8 cellular contexts compared by ENCODE assay signal in the genomic region with DNA sequence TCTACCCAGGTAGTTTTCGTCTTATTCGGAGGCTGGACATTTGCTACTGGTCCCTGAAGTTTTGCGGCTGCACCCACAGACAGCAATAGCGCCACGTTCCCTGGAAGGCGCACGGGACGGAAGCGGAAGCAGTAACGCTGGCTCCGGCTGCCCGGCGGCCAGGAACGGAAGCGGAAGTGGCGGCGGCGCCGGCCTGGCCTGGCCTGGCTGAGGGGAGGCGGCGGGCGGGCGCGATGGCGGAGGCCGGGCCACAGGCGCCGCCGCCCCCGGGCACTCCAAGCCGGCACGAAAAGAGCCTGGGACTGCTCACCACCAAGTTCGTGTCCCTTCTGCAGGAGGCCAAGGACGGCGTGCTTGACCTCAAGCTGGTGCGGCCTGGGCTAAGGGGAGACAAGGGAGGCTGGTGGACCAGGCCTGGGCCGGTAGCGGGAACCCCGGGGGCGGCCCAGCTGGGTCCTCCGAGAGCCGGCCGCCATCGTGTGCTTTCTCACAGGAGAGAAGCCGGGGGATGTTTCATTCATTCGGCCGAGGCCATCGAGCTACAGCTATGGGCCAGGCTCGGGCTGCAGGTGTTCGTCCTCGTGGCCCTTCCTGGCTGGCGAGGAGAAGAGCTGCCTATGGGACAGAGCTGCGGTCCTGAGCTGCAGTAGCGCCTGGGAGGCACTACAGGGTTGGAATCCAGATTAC. TPM values are rescaled to one million over a fixed set of nuclear protein-coding genes. Genes with fewer than 3 reads are reported as not detected.
A peak's percentile ranks its signal among the peaks of the same experiment; 100 is the strongest.
DNase-seq lines count a peak whose midpoint lies in the region; ATAC-seq and TF ChIP-seq lines count a peak whose summit lies in the region.

A gene with protein sequence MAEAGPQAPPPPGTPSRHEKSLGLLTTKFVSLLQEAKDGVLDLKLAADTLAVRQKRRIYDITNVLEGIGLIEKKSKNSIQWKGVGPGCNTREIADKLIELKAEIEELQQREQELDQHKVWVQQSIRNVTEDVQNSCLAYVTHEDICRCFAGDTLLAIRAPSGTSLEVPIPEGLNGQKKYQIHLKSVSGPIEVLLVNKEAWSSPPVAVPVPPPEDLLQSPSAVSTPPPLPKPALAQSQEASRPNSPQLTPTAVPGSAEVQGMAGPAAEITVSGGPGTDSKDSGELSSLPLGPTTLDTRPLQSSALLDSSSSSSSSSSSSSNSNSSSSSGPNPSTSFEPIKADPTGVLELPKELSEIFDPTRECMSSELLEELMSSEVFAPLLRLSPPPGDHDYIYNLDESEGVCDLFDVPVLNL (plus strand): TSS at position 161 of the 687 bp plus-strand sequence. CDS start 73 bp downstream, at position 234.

- peaks cover 39% of the 10 kb centered on the region for H3K36me3 Mint-ChIP-seq in activated CD4-positive, alpha-beta T cell treated with anti-CD3 and anti-CD28 coated beads for 36 hours (ENCODE audit: low read depth)
- H3K36me3 Mint-ChIP-seq in chondrocyte (ENCODE audit: low read depth) = peaks cover 21% of the 10 kb centered on the region

- DNase-seq in AG10803 (ENCODE audit: low read depth) (peak; percentile 90), NCI-H510A (lab: John Stamatoyannopoulos, UW) (peak; percentile 80), chondrocyte (ENCODE audit: low spot score) (no peak)
- peak; percentile 92 for DNase-seq in activated CD4-positive, alpha-beta T cell treated with anti-CD3 and anti-CD28 coated beads for 36 hours
- DNase-seq in stimulated activated CD4-positive, alpha-beta T cell treated with anti-CD3 and anti-CD28 coated beads, Interleukin-1b, Interleukin-23, amount 100 ng/mL, for 24 hours (ENCODE audit: low read depth in 4 of 4, low spot score in 1 of 4) = peak; percentile 63 to 86 (median 74)

- peak within 1 kb of the TSS; percentile 67 for H3K27ac ChIP-seq in layer of hippocampus (ENCODE audit: low read depth, low read length)

- in situ Hi-C loops in GM18951 (cut with MboI; ENCODE audit: low sequenced_read_pairs, unreplicated experiment) = no loop called here

- H3K27ac Mint-ChIP-seq in activated CD4-positive, alpha-beta T cell treated with anti-CD3 and anti-CD28 coated beads for 36 hours = peak within 1 kb of the TSS; percentile 93
- peak within 1 kb of the TSS; percentile 79 for H3K27ac Mint-ChIP-seq in chondrocyte (ENCODE audit: unreplicated experiment)

- peaks cover 32% of the 10 kb centered on the region for H3K4me1 Mint-ChIP-seq in activated CD4-positive, alpha-beta T cell treated with anti-CD3 and anti-CD28 coated beads for 36 hours
- H3K4me1 Mint-ChIP-seq in chondrocyte (ENCODE audit: low read depth) = peaks cover 32% of the 10 kb centered on the region

- intact Hi-C loops in activated CD4-positive, alpha-beta T cell treated with anti-CD3 and anti-CD28 coated beads for 36 hours (cut with DNase I, micrococcal nuclease) = loop anchor here (1.0 to 5.0 kb wide), 8 partner anchors 9 to 468 kb away; a partner anchor contains a TSS

- no peaks in the 10 kb centered on the region for H3K27me3 ChIP-seq in layer of hippocampus (ENCODE audit: control insufficient read depth, insufficient read depth, low read length)

- TF ChIP-seq CTCF in AG10803 (conservative IDR thresholded peaks at IDR 0.05; ENCODE audit: low read length) (no peak), chondrocyte (IDR thresholded peaks at IDR 0.05) (no peak)

- TF ChIP-seq POLR2A in GM18951 (IDR thresholded peaks at IDR 0.05; ENCODE audit: extremely low read depth, insufficient read depth, insufficient read length) = peak; percentile 88

- POLR2A ChIA-PET in activated CD4-positive, alpha-beta T cell treated with anti-CD3 and anti-CD28 coated beads for 36 hours (lab: Charles Lee) = no interaction called here

- peak within 1 kb of the TSS; percentile 93 for H3K4me3 Mint-ChIP-seq in activated CD4-positive, alpha-beta T cell treated with anti-CD3 and anti-CD28 coated beads for 36 hours
- H3K4me3 Mint-ChIP-seq in chondrocyte (ENCODE audit: unreplicated experiment) = peak within 1 kb of the TSS; percentile 87

- CTCF ChIA-PET in activated CD4-positive, alpha-beta T cell treated with anti-CD3 and anti-CD28 coated beads for 36 hours (lab: Charles Lee) = interaction anchor here (0.8 to 1.3 kb wide), 2 partner anchors 33 to 37 kb away, joined by 3 to 5 read pairs; no protein-coding TSS in a partner anchor

- H3K4me3 ChIP-seq in AG10803 (ENCODE audit: low read length) = peak within 1 kb of the TSS; percentile 98

- H3K27me3 Mint-ChIP-seq in activated CD4-positive, alpha-beta T cell treated with anti-CD3 and anti-CD28 coated beads for 36 hours = no peaks in the 10 kb centered on the region
- H3K27me3 Mint-ChIP-seq in chondrocyte (ENCODE audit: low read depth) = no peaks in the 10 kb centered on the region

- no peaks in the 10 kb centered on the region for H3K9me3 Mint-ChIP-seq in activated CD4-positive, alpha-beta T cell treated with anti-CD3 and anti-CD28 coated beads for 36 hours (ENCODE audit: low read depth)
- H3K9me3 Mint-ChIP-seq in chondrocyte (ENCODE audit: low read depth) = no peaks in the 10 kb centered on the region

- ATAC-seq in HG03196 (IDR thresholded peaks at IDR 0.05; ENCODE audit: unreplicated experiment) = peak; percentile 86
- ATAC-seq in activated CD4-positive, alpha-beta T cell treated with anti-CD3 and anti-CD28 coated beads for 36 hours = peak; percentile 96

RNA-seq across cellular contexts. Expression of the gene that starts here (rescaled TPM):
- total RNA-seq in activated CD4-positive, alpha-beta T cell treated with anti-CD3 and anti-CD28 coated beads for 36 hours = 100 to 1,000 TPM in 1 of 2 experiments, 10 to 100 TPM in 1; 91.4 to 110 TPM
- total RNA-seq in chondrocyte = 31.9 to 41.0 TPM (median 33.4 TPM) in 3 replicates
